ENCODE assay signal across 1 cellular context in the genomic region with DNA sequence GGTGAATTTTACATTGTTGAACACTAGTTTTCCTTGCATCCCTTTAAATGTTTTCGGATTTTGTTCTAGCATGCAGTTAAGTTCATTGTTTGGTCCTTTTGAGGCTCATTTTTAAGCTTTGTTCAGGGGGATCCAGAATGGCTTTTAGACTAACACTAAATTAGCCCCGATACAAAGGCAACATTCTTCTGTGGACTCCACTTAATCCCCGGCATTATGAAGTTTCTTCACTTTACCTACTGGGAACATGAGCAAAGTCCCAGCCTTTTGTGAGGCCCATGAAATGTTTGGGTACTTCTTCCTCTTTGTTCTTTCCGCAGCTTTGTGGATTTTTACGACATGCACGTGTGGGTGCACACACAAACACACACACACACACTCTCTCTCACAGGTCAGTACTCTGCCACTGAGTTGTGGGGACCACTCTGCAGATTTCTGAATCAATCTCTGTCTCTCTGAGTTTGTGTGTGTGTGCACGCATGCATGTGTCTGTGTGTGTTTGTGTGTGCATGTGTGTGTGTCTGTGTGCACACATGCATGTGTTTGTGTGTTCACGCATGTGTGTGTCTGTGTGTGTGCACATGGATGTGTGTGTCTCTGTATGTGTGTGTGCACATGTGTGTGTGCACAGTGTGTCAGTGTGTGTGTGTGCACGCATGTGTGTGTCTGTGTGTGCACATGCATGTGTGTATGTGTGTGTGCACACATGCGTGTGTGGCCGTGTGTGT.
TF ChIP-seq lines count a peak whose summit lies in the region.

No MANE protein-coding gene starts in this region.

TF ChIP-seq in HEK293, 187 proteins besides CTCF, POLR2A, EP300 and RAD21:
- TF ChIP-seq, protein P1, sequence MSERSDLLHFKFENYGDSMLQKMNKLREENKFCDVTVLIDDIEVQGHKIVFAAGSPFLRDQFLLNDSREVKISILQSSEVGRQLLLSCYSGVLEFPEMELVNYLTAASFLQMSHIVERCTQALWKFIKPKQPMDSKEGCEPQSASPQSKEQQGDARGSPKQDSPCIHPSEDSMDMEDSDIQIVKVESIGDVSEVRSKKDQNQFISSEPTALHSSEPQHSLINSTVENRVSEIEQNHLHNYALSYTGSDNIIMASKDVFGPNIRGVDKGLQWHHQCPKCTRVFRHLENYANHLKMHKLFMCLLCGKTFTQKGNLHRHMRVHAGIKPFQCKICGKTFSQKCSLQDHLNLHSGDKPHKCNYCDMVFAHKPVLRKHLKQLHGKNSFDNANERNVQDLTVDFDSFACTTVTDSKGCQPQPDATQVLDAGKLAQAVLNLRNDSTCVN (tag by site-specific recombination; optimal IDR thresholded peaks at IDR 0.05) = peak; percentile 21
- TF ChIP-seq ZNF248 (tag by site-specific recombination; IDR thresholded peaks at IDR 0.05) = no peak
- TF ChIP-seq, protein P2, sequence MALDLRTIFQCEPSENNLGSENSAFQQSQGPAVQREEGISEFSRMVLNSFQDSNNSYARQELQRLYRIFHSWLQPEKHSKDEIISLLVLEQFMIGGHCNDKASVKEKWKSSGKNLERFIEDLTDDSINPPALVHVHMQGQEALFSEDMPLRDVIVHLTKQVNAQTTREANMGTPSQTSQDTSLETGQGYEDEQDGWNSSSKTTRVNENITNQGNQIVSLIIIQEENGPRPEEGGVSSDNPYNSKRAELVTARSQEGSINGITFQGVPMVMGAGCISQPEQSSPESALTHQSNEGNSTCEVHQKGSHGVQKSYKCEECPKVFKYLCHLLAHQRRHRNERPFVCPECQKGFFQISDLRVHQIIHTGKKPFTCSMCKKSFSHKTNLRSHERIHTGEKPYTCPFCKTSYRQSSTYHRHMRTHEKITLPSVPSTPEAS (tag by site-specific recombination; IDR thresholded peaks at IDR 0.05) = peak; percentile 98
